In genomic region chr7:151833213-151833651, GRCh38 we compare ENCODE assay signal across 19 cellular contexts. TPM values are rescaled to one million over a fixed set of nuclear protein-coding genes. Genes with fewer than 3 reads are reported as not detected.
DNase-seq lines count a peak whose midpoint lies in the region; ATAC-seq, FAIRE-seq and TF ChIP-seq lines count a peak whose summit lies in the region.
"Had no signal": no experiment of that assay in that cellular context is flagged by ENCODE, and none has a peak within 500 bp of the region (broad histone marks: within the 10 kb centered on the region; RNA-seq: fewer than 3 reads in every experiment).

No MANE protein-coding gene starts in this region.

- no peak overlapping the region for H2BK12ac ChIP-seq in H1 (ENCODE audit: low read depth, low read length)
- H2BK12ac ChIP-seq in neuronal stem cell (ENCODE audit: low read length): peak overlapping the region; percentile 17

- H3K4ac ChIP-seq in H1 (replicated peaks; ENCODE audit: insufficient read length, low read depth, low read length) (no peak overlapping the region), neuronal stem cell (ENCODE audit: low read length) (no peak overlapping the region)

- DNase-seq in G401 (ENCODE audit: low spot score) (peak; percentile 74), T-helper 17 cell (no peak), H1 (ENCODE audit: low read depth in 1 of 2, low spot score in 2 of 2) (no peak), neuronal stem cell (ENCODE audit: low spot score) (no peak), NCI-H2171 treated with DMSO at 0.1 percent for 48 hours (lab: John Stamatoyannopoulos, UW) (no peak), NCI-H774 (lab: John Stamatoyannopoulos, UW) (no peak), EL (no peak)
- DNase-seq: CD4-positive, CD25-positive, alpha-beta regulatory T cell; DMS 273 treated with DMSO at 0.1 percent for 48 hours; DMS79 treated with DMSO at 0.1 percent for 48 hours; GOT3; MV-4-11; NCI-H1105 treated with DMSO at 0.1 percent for 48 hours; NCI-H2029 treated with DMSO at 0.1 percent for 48 hours had no signal

- POLR2A ChIA-PET in H1 (lab: Charles Lee; ENCODE audit: partially characterized antibody): no interaction called here

- no peak for TF ChIP-seq RAD21 in H1 (IDR thresholded peaks at IDR 0.05 in 1 of 2, conservative IDR thresholded peaks at IDR 0.05 in 1 of 2; ENCODE audit: low read depth in 2 of 2, low read length in 2 of 2)

- H3K4me2 ChIP-seq in H1 (ENCODE audit: insufficient read depth in 1 of 2, low read depth in 2 of 2, low read length in 2 of 2) (no peak overlapping the region), neuronal stem cell (ENCODE audit: insufficient read depth, low read length, poor library complexity, severe bottlenecking) (no peak overlapping the region)

- no peaks in the 10 kb centered on the region for H3K79me2 ChIP-seq in H1 (ENCODE audit: control insufficient read depth in 1 of 2, insufficient read depth in 2 of 2, low read length in 2 of 2)

- H3K9me3 ChIP-seq in T-helper 17 cell (ENCODE audit: control insufficient read depth, low read length, poor library complexity, severe bottlenecking): no peaks in the 10 kb centered on the region
- H3K9me3 ChIP-seq in H1 (ENCODE audit: insufficient read depth in 2 of 2, low read depth in 1 of 2, low read length in 1 of 2): no peaks in the 10 kb centered on the region
- peaks cover 0 to 2% of the 10 kb centered on the region in 2 donors for H3K9me3 ChIP-seq in neuronal stem cell (replicated peaks in 1 of 2; ENCODE audit: control insufficient read depth in 2 of 2, insufficient read depth in 1 of 2, low read depth in 1 of 2, low read length in 2 of 2)

- H3K79me1 ChIP-seq in H1 (ENCODE audit: low read depth, low read length) (no peaks in the 10 kb centered on the region), neuronal stem cell (ENCODE audit: low read depth, low read length) (no peaks in the 10 kb centered on the region)

- no peak for TF ChIP-seq POLR2A in H1 (IDR thresholded peaks at IDR 0.05; ENCODE audit: control extremely low read depth in 1 of 2, low read depth in 2 of 2, low read length in 2 of 2)

- H2BK120ac ChIP-seq in H1 (replicated peaks; ENCODE audit: low read depth, low read length): no peak overlapping the region
- H2BK120ac ChIP-seq in neuronal stem cell (ENCODE audit: low read depth, low read length): peak overlapping the region; percentile 69

- H2AK5ac ChIP-seq in H1 (ENCODE audit: low read depth, low read length): no peak overlapping the region
- peak overlapping the region; percentile 78 for H2AK5ac ChIP-seq in neuronal stem cell (ENCODE audit: low read depth, low read length)

- H3K14ac ChIP-seq in H1 (ENCODE audit: insufficient read length) (no peak overlapping the region), neuronal stem cell (ENCODE audit: low read length) (no peak overlapping the region)

- no peaks in the 10 kb centered on the region for H3K23me2 ChIP-seq in H1 (ENCODE audit: low read depth, low read length)

- H2BK20ac ChIP-seq in H1 (ENCODE audit: low read length): no peak overlapping the region

- H3K27ac ChIP-seq in H1 (ENCODE audit: low read depth, low read length) (no peak overlapping the region), neuronal stem cell (replicated peaks; ENCODE audit: low read length) (no peak overlapping the region)

- WGBS in H1 (ENCODE audit: extremely low coverage in 1 of 2, insufficient coverage in 1 of 2, insufficient read length in 1 of 2, insufficient replicate concordance in 2 of 2, low coverage in 1 of 2, low lambda C conversion rate in 2 of 2, missing lambda C conversion rate in 1 of 2), 2 experiments: 79% methylated on average over 14 of the region's 14 CpGs; no CpG with 5 or more reads in 1 of the 2 experiments
- WGBS in neuronal stem cell (ENCODE audit: extremely low coverage in 2 of 2, insufficient read length in 2 of 2, insufficient replicate concordance in 1 of 2), 2 donors: no CpG with 5 or more reads among the region's 14 CpGs

- H3K23ac ChIP-seq in H1 (ENCODE audit: insufficient read length) (no peak overlapping the region), neuronal stem cell (ENCODE audit: low read depth, low read length, poor library complexity) (peak overlapping the region; percentile 61)

- in situ Hi-C loops in G401 (cut with HindIII; ENCODE audit: low sequenced_read_pairs): no loop called here

- H3K27ac Mint-ChIP-seq in T-helper 17 cell: no peak overlapping the region

- H3K18ac ChIP-seq in H1 (ENCODE audit: extremely low read depth, low read length) (no peak overlapping the region), neuronal stem cell (ENCODE audit: low read length) (peak overlapping the region; percentile 61)

- no peak overlapping the region for H3K56ac ChIP-seq in H1 (replicated peaks; ENCODE audit: insufficient read length, low read depth, low read length)

- H3K4me1 ChIP-seq in H1 (replicated peaks in 1 of 4; ENCODE audit: control insufficient read depth in 3 of 4, insufficient read depth in 4 of 4, low read length in 3 of 4): peaks cover 0 to 21% (median 4%) of the 10 kb centered on the region in 4 experiments; a peak in 4 of 7 replicates
- peaks cover 0 to 11% of the 10 kb centered on the region in 2 donors for H3K4me1 ChIP-seq in neuronal stem cell (ENCODE audit: control insufficient read depth in 2 of 2, insufficient read depth in 1 of 2, low read depth in 1 of 2, low read length in 2 of 2)

- TF ChIP-seq CTCF in H1 (IDR thresholded peaks at IDR 0.05; ENCODE audit: control extremely low read depth in 1 of 3, insufficient read depth in 1 of 3, low read depth in 1 of 3, low read length in 3 of 3): no peak

- no peaks in the 10 kb centered on the region for H3K36me3 Mint-ChIP-seq in T-helper 17 cell (ENCODE audit: low read depth)

- no peak overlapping the region for H2BK15ac ChIP-seq in H1 (ENCODE audit: low read length)
- H2BK15ac ChIP-seq in neuronal stem cell (ENCODE audit: low read length): peak overlapping the region; percentile 80

- CTCF ChIA-PET in H1 (lab: Charles Lee; ENCODE audit: partially characterized antibody): interaction anchor here (0.6 kb wide), 1 partner anchor 54 kb away, joined by 3 read pairs; no protein-coding TSS in a partner anchor

- H3K9ac ChIP-seq in H1 (replicated peaks in 1 of 4; ENCODE audit: extremely low read depth in 1 of 4, low read depth in 3 of 4, low read length in 3 of 4): no peak overlapping the region
- H3K9ac ChIP-seq in neuronal stem cell (ENCODE audit: low read depth, low read length, poor library complexity): peak overlapping the region; percentile 4

- peak overlapping the region; percentile 62 for H3K4me3 Mint-ChIP-seq in T-helper 17 cell
- H3K4me3 Mint-ChIP-seq: CD4-positive, CD25-positive, alpha-beta regulatory T cell had no signal

- H2AFZ ChIP-seq in H1 (ENCODE audit: low read length) (no peak overlapping the region), neuronal stem cell (ENCODE audit: low read length) (no peak overlapping the region)

- no peak overlapping the region for H4K8ac ChIP-seq in H1 (ENCODE audit: extremely low read depth, insufficient read depth, low read length)
- H4K8ac ChIP-seq in neuronal stem cell (ENCODE audit: low read depth, low read length): no peak overlapping the region

- no peak overlapping the region for H4K5ac ChIP-seq in H1 (ENCODE audit: insufficient read length, low read depth, low read length)

- FAIRE-seq in H1 (lab: Jason Lieb, UNC): no peak
- FAIRE-seq: GM12891, RCC 7860 had no signal

- peaks cover 24% of the 10 kb centered on the region for H3K4me1 Mint-ChIP-seq in T-helper 17 cell

- no peaks in the 10 kb centered on the region for H3K27me3 Mint-ChIP-seq in T-helper 17 cell
- H3K27me3 Mint-ChIP-seq: CD4-positive, CD25-positive, alpha-beta regulatory T cell; IgD-negative memory B cell had no signal

- H4K91ac ChIP-seq in H1 (replicated peaks; ENCODE audit: insufficient read length, low read length) (no peak overlapping the region), neuronal stem cell (ENCODE audit: low read depth, low read length, poor library complexity) (no peak overlapping the region)

- no peaks in the 10 kb centered on the region for H3K27me3 ChIP-seq in H1 (replicated peaks in 1 of 4; ENCODE audit: control insufficient read depth in 3 of 4, extremely low read depth in 1 of 4, insufficient read depth in 3 of 4, low read length in 3 of 4)
- H3K27me3 ChIP-seq in neuronal stem cell (ENCODE audit: control insufficient read depth in 3 of 3, insufficient read depth in 3 of 3, low read depth in 1 of 3, low read length in 3 of 3): peaks cover 0 to 19% (median 0%) of the 10 kb centered on the region in 3 experiments

- H2BK5ac ChIP-seq in H1 (ENCODE audit: low read depth, low read length): no peak overlapping the region
- peak overlapping the region; percentile 62 for H2BK5ac ChIP-seq in neuronal stem cell (ENCODE audit: low read length)

- TF ChIP-seq EP300 in H1 (IDR thresholded peaks at IDR 0.05; ENCODE audit: borderline replicate concordance in 1 of 2, low read depth in 2 of 2, low read length in 2 of 2): no peak

- ATAC-seq in T-helper 17 cell (no peak), HG03354 (IDR thresholded peaks at IDR 0.05; ENCODE audit: poor library complexity, severe bottlenecking, unreplicated experiment) (no peak)
- ATAC-seq: Right ventricle myocardium inferior had no signal

- H3K36me3 ChIP-seq in H1 (ENCODE audit: control insufficient read depth in 2 of 4, insufficient read depth in 4 of 4, low read length in 3 of 4): no peaks in the 10 kb centered on the region
- no peaks in the 10 kb centered on the region for H3K36me3 ChIP-seq in neuronal stem cell (replicated peaks in 1 of 2; ENCODE audit: control insufficient read depth in 2 of 2, insufficient read depth in 2 of 2, low read length in 2 of 2)

- no peak overlapping the region for H3K4me3 ChIP-seq in H1 (ENCODE audit: extremely low read depth in 1 of 4, insufficient read depth in 2 of 4, low read depth in 3 of 4, low read length in 4 of 4)
- H3K4me3 ChIP-seq in neuronal stem cell (ENCODE audit: low read length in 2 of 2): no peak overlapping the region

- no peaks in the 10 kb centered on the region for H4K20me1 ChIP-seq in H1 (replicated peaks in 1 of 2; ENCODE audit: control insufficient read depth in 1 of 2, insufficient read depth in 2 of 2, low read length in 2 of 2)

TF ChIP-seq in H1, 55 proteins besides CTCF, POLR2A, EP300 and RAD21 (continues in another document):
- TF ChIP-seq BRCA1 (IDR thresholded peaks at IDR 0.05; ENCODE audit: low read depth, low read length): no peak
- no peak for TF ChIP-seq SIX5 (IDR thresholded peaks at IDR 0.05; ENCODE audit: low read depth, low read length)

RNA-seq across cellular contexts. Expression of gene PRKAG2, which starts 43.7 kb away (rescaled TPM):
- 92.4 and 97.3 TPM in 2 replicates for total RNA-seq in G401 (2014; rRNA removed; shearing (Covaris generic))
- total RNA-seq in T-helper 17 cell: 10 to 100 TPM; 41.3 to 51.8 TPM
- total RNA-seq in H1 (2021; fragmentation: NEBNext Ultra II Directional; extraction: Animal tissue kit (Norgen Biotek cat#: 25700)): 18.1 and 21.2 TPM in 2 replicates
- 5.4 and 7.5 TPM in 2 replicates for polyA plus RNA-seq in H1 (2011; rRNA removed)
- polyA plus RNA-seq in H1 (2011; cell fraction: cytosol; rRNA removed): 10.7 TPM
- 4.9 TPM for polyA plus RNA-seq in H1 (2011; cell fraction: nucleus; rRNA removed)
- 10.7 to 13.6 TPM (median 12.0 TPM) in 4 replicates for polyA plus RNA-seq in H1 (2012, experiment 1 of 2)
- polyA plus RNA-seq in H1 (2012, experiment 2 of 2): 5.8 TPM
- polyA plus RNA-seq in H1 (2013, experiment 1 of 2): 14.0 TPM
- 13.6 TPM for polyA plus RNA-seq in H1 (2013, experiment 2 of 2)
- 5.3 and 7.7 TPM in 2 replicates for polyA minus RNA-seq in H1 (2011; rRNA and poly(A)+ RNA removed)
- 3.5 TPM for polyA minus RNA-seq in H1 (2011; cell fraction: cytosol; rRNA and poly(A)+ RNA removed)
- polyA minus RNA-seq in H1 (2011; cell fraction: nucleus; rRNA and poly(A)+ RNA removed): 6.3 TPM
- polyA plus RNA-seq in neuronal stem cell (2013, experiment 1 of 2): 23.4 TPM
- 21.8 TPM for polyA plus RNA-seq in neuronal stem cell (2013, experiment 2 of 2)
